1 cellular context compared by ENCODE assay signal in genomic region chr7:50270531-50271018, GRCh38.
A peak's percentile ranks its signal among the peaks of the same experiment; 100 is the strongest.
TF ChIP-seq lines count a peak whose summit lies in the region.

No MANE protein-coding gene starts in this region.

TF ChIP-seq in GM12878, 131 proteins besides CTCF, POLR2A, EP300 and RAD21 (continued from another document and continues in another):
- TF ChIP-seq PBX3 (IDR thresholded peaks at IDR 0.05; ENCODE audit: insufficient replicate concordance, low read depth, low read length), result no peak
- no peak for TF ChIP-seq E2F8 (IDR thresholded peaks at IDR 0.05; ENCODE audit: low read depth, partially characterized antibody)
- no peak for TF ChIP-seq CBX3 (IDR thresholded peaks at IDR 0.05; ENCODE audit: borderline replicate concordance, low read depth)
- TF ChIP-seq SIN3A (IDR thresholded peaks at IDR 0.05; ENCODE audit: low read depth, low read length), result no peak
- TF ChIP-seq RELA (IDR thresholded peaks at IDR 0.05; ENCODE audit: borderline replicate concordance, partially characterized antibody), result peak; percentile 60
- no peak for TF ChIP-seq ZNF384 (IDR thresholded peaks at IDR 0.05; ENCODE audit: borderline replicate concordance, low read depth, low read length)
- TF ChIP-seq SMARCA5 (IDR thresholded peaks at IDR 0.05), result peak; percentile 98
- no peak for TF ChIP-seq EGR1 (IDR thresholded peaks at IDR 0.05; ENCODE audit: borderline replicate concordance in 1 of 2, low read depth in 2 of 2, low read length in 2 of 2)
- TF ChIP-seq NR2C1 (IDR thresholded peaks at IDR 0.05), result no peak
- peak; percentile 55; the same call in 1 of the 2 replicates for TF ChIP-seq TBL1XR1 (IDR thresholded peaks at IDR 0.05; ENCODE audit: low read depth, low read length)
- no peak for TF ChIP-seq KDM1A (IDR thresholded peaks at IDR 0.05; ENCODE audit: borderline replicate concordance)
- peak; percentile 89; the same call in 1 of the 2 replicates for TF ChIP-seq FOXM1 (IDR thresholded peaks at IDR 0.05; ENCODE audit: low read depth, low read length)
- TF ChIP-seq SUZ12 (IDR thresholded peaks at IDR 0.05; ENCODE audit: unreplicated experiment), result no peak
- peak; percentile 76 for TF ChIP-seq MLLT1 (IDR thresholded peaks at IDR 0.05)
- TF ChIP-seq YY1 (IDR thresholded peaks at IDR 0.05; ENCODE audit: low read depth, low read length), result no peak; the same call in 1 of the 2 replicates
- peak; percentile 49; the same call in 1 of the 2 replicates for TF ChIP-seq HDGF (IDR thresholded peaks at IDR 0.05)
- peak; percentile 94 for TF ChIP-seq DPF2 (IDR thresholded peaks at IDR 0.05)
- TF ChIP-seq PAX5 (IDR thresholded peaks at IDR 0.05; ENCODE audit: borderline replicate concordance, low read depth, low read length), result peak; percentile 83
- no peak for TF ChIP-seq SMC3 (IDR thresholded peaks at IDR 0.05; ENCODE audit: borderline replicate concordance, low read length)
- no peak for TF ChIP-seq MYC (IDR thresholded peaks at IDR 0.05; ENCODE audit: insufficient read depth, insufficient read length, insufficient replicate concordance, low read length, severe bottlenecking)
- TF ChIP-seq POLR2AphosphoS2 (IDR thresholded peaks at IDR 0.05; ENCODE audit: low read depth, low read length), result no peak
- TF ChIP-seq SIX5 (IDR thresholded peaks at IDR 0.05; ENCODE audit: low read depth, low read length, severe bottlenecking), result no peak
- no peak for TF ChIP-seq ZNF592 (IDR thresholded peaks at IDR 0.05)
- TF ChIP-seq RBBP5 (conservative IDR thresholded peaks at IDR 0.05), result no peak
- TF ChIP-seq TCF7 (IDR thresholded peaks at IDR 0.05; ENCODE audit: borderline replicate concordance), result peak; percentile 83
- TF ChIP-seq FOS (IDR thresholded peaks at IDR 0.05; ENCODE audit: borderline replicate concordance, extremely low read depth, insufficient read length), result no peak
- TF ChIP-seq NFYA (IDR thresholded peaks at IDR 0.05; ENCODE audit: borderline replicate concordance, low read depth, low read length), result no peak
- TF ChIP-seq ZBED1 (IDR thresholded peaks at IDR 0.05; ENCODE audit: borderline replicate concordance), result 0 out of 2 replicates have a peak, but pooled peaks have one; percentile 71
- TF ChIP-seq TCF12 (IDR thresholded peaks at IDR 0.05; ENCODE audit: low read depth, low read length), result peak; percentile 79; the same call in 1 of the 2 replicates
- TF ChIP-seq REST (IDR thresholded peaks at IDR 0.05; ENCODE audit: low read depth, low read length), result no peak
- TF ChIP-seq GABPA (IDR thresholded peaks at IDR 0.05; ENCODE audit: low read depth), result 0 out of 2 replicates have a peak, but pooled peaks have one; percentile 16
- TF ChIP-seq ESRRA (IDR thresholded peaks at IDR 0.05; ENCODE audit: low read length), result no peak
- no peak for TF ChIP-seq CUX1 (IDR thresholded peaks at IDR 0.05; ENCODE audit: insufficient replicate concordance, low read depth, low read length)
- no peak for TF ChIP-seq BCL3 (IDR thresholded peaks at IDR 0.05; ENCODE audit: borderline replicate concordance, insufficient read depth, low read depth, low read length, poor library complexity, severe bottlenecking)
- TF ChIP-seq POLR2AphosphoS5 (IDR thresholded peaks at IDR 0.05; ENCODE audit: low read length), result no peak
- TF ChIP-seq CHD2 (IDR thresholded peaks at IDR 0.05; ENCODE audit: borderline replicate concordance, low read depth, low read length), result 0 out of 2 replicates have a peak, but pooled peaks have one; percentile 25
- TF ChIP-seq POU2F2 (IDR thresholded peaks at IDR 0.05; ENCODE audit: borderline replicate concordance, low read depth, low read length), result peak; percentile 64; the same call in 1 of the 3 replicates
- no peak; a peak in 1 of 4 replicates for TF ChIP-seq ETV6 (conservative IDR thresholded peaks at IDR 0.05 in 1 of 2, IDR thresholded peaks at IDR 0.05 in 1 of 2; ENCODE audit: borderline replicate concordance in 1 of 2, low read depth in 1 of 2)
